ENCODE assay signal across 8 cellular contexts in the genomic region with DNA sequence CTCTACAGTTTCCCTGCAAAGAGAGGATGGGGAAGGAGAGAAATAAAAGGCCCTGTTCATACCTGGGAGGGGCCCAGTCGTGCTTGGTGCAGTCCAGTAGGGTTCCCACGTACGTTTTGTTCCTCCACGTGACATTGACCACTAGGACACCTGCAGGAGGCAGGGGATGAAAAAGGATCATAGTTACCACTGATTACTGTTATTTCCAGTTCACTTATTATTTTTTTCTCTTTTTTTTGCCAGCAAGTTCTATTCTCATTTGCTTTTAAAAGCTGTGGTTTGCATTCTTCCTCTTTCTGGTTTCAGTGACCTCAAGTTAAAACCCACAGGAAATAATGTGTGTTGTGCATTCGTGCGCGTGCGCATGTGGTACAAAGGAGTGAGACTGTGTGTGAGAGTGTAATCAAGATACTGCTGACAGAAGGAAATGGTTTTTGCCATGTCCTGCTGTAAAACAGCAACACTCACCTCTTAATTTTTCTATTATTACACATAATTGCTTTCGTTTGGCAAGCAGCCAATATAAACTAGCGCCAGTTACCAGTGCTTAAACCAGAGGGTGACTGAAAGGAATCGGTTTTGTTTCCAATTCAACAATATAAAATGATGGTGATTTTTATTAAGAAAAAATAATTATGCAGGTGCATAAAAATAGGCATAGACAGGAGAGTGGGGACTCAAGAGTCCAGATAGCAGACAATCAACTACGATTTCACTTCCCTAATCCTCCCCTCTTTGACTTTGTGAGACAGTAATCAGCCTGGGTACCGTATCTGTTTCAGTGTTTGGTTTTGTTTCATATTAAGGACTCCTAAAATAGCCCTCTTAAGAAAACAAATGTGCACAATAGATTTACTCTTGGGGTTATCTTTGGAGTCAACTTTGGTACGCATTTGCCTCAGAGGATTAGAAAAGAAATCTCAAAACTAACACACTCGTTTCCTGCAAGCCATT.
A peak's percentile ranks its signal among the peaks of the same experiment; 100 is the strongest.
DNase-seq lines count a peak whose midpoint lies in the region; ATAC-seq and FAIRE-seq lines count a peak whose summit lies in the region.

No MANE protein-coding gene starts in this region.

- intact Hi-C loops in activated T-helper 1 cell treated with anti-CD3 and anti-CD28 coated beads, Interleukin-12 subunit alpha, Interleukin-12 subunit beta, Interleukin-2, Interleukin-4 antibody, amounts not matched to agents 30 ng/mL and 10 ng/mL and 1 ng/mL, durations not matched to agents 14 hours and 24 hours and 36 hours (cut with micrococcal nuclease) = loop anchor here (1.0 to 5.0 kb wide), 2 partner anchors 68 to 252 kb away; no protein-coding TSS in a partner anchor
- intact Hi-C loops in posterior vena cava (cut with DNase I) = loop anchor here in 1 of 2 donors (5.0 kb wide), 1 partner anchor 798 kb away; no protein-coding TSS in a partner anchor

- H3K27me3 Mint-ChIP-seq in activated T-helper 1 cell treated with anti-CD3 and anti-CD28 coated beads, Interleukin-12 subunit alpha, Interleukin-12 subunit beta, Interleukin-2, Interleukin-4 antibody, amounts not matched to agents 30 ng/mL and 10 ng/mL and 1 ng/mL, durations not matched to agents 14 hours and 24 hours and 36 hours (ENCODE audit: insufficient read depth) = peaks cover 40% of the 10 kb centered on the region

- ATAC-seq in GM21528 (IDR thresholded peaks at IDR 0.05; ENCODE audit: low FRiP score, unreplicated experiment) = peak; percentile 86

- DNase-seq in DMS153 (lab: John Stamatoyannopoulos, UW) (peak; percentile 80), RCC 7860 (ENCODE audit: low spot score) (peak; percentile 91), fibroblast of the conjunctiva (ENCODE audit: low read depth) (peak; percentile 43), posterior vena cava (ENCODE audit: low spot score) (peak; percentile 93), iPS-NIHi7 (ENCODE audit: extremely low spot score) (no peak)
- DNase-seq in Jurkat, Clone E6-1 (ENCODE audit: low read depth, low spot score) = peak; percentile 95
- peak; percentile 68 for DNase-seq in activated T-helper 1 cell treated with anti-CD3 and anti-CD28 coated beads, Interleukin-12 subunit alpha, Interleukin-12 subunit beta, Interleukin-2, Interleukin-4 antibody, amounts not matched to agents 30 ng/mL and 10 ng/mL and 1 ng/mL, durations not matched to agents 14 hours and 24 hours and 36 hours (ENCODE audit: low spot score)

- H3K4me3 Mint-ChIP-seq in activated T-helper 1 cell treated with anti-CD3 and anti-CD28 coated beads, Interleukin-12 subunit alpha, Interleukin-12 subunit beta, Interleukin-2, Interleukin-4 antibody, amounts not matched to agents 30 ng/mL and 10 ng/mL and 1 ng/mL, durations not matched to agents 14 hours and 24 hours and 36 hours = peak overlapping the region; percentile 34

- peak overlapping the region; percentile 85 for H3K27ac Mint-ChIP-seq in activated T-helper 1 cell treated with anti-CD3 and anti-CD28 coated beads, Interleukin-12 subunit alpha, Interleukin-12 subunit beta, Interleukin-2, Interleukin-4 antibody, amounts not matched to agents 30 ng/mL and 10 ng/mL and 1 ng/mL, durations not matched to agents 14 hours and 24 hours and 36 hours

- FAIRE-seq in RCC 7860 (lab: Jason Lieb, UNC) = peak; percentile 87

- peaks cover 1% of the 10 kb centered on the region for H3K36me3 Mint-ChIP-seq in activated T-helper 1 cell treated with anti-CD3 and anti-CD28 coated beads, Interleukin-12 subunit alpha, Interleukin-12 subunit beta, Interleukin-2, Interleukin-4 antibody, amounts not matched to agents 30 ng/mL and 10 ng/mL and 1 ng/mL, durations not matched to agents 14 hours and 24 hours and 36 hours (ENCODE audit: low read depth)

- peaks cover 20% of the 10 kb centered on the region for H3K4me1 Mint-ChIP-seq in activated T-helper 1 cell treated with anti-CD3 and anti-CD28 coated beads, Interleukin-12 subunit alpha, Interleukin-12 subunit beta, Interleukin-2, Interleukin-4 antibody, amounts not matched to agents 30 ng/mL and 10 ng/mL and 1 ng/mL, durations not matched to agents 14 hours and 24 hours and 36 hours (ENCODE audit: low read depth)

- H3K4me3 ChIP-seq in Jurkat, Clone E6-1 (ENCODE audit: low read length) = no peak overlapping the region

- no peaks in the 10 kb centered on the region for H3K9me3 Mint-ChIP-seq in activated T-helper 1 cell treated with anti-CD3 and anti-CD28 coated beads, Interleukin-12 subunit alpha, Interleukin-12 subunit beta, Interleukin-2, Interleukin-4 antibody, amounts not matched to agents 30 ng/mL and 10 ng/mL and 1 ng/mL, durations not matched to agents 14 hours and 24 hours and 36 hours
